In genomic region chr3:57557088-57557537, GRCh38 we compare ENCODE assay signal across 9 cellular contexts. TPM values are rescaled to one million over a fixed set of nuclear protein-coding genes. Genes with fewer than 3 reads are reported as not detected.
DNase-seq lines count a peak whose midpoint lies in the region; ATAC-seq and TF ChIP-seq lines count a peak whose summit lies in the region.
"Had no signal": no experiment of that assay in that cellular context is flagged by ENCODE, and none has a peak within 500 bp of the region (broad histone marks: within the 10 kb centered on the region; RNA-seq: fewer than 3 reads in every experiment).

No MANE protein-coding gene starts in this region.

- H3K27me3 ChIP-seq in HCT116 (ENCODE audit: insufficient read depth, low read length) (no peaks in the 10 kb centered on the region), SJSA1 (replicated peaks) (no peaks in the 10 kb centered on the region)

- no peak for TF ChIP-seq CTCF in HCT116 (IDR thresholded peaks at IDR 0.05 in 2 of 3, conservative IDR thresholded peaks at IDR 0.05 in 1 of 3; ENCODE audit: borderline replicate concordance in 1 of 3, insufficient read depth in 1 of 3, low read depth in 2 of 3, low read length in 2 of 3)

- CTCF ChIA-PET in HCT116 (lab: Charles Lee): interaction anchor here (1.0 kb wide), 1 partner anchor 160 kb away, joined by 3 read pairs; no protein-coding TSS in a partner anchor

- H3K4me1 ChIP-seq in HCT116 (ENCODE audit: control insufficient read depth in 1 of 2, insufficient read depth in 2 of 2, low read length in 2 of 2): peaks cover 6 to 26% of the 10 kb centered on the region in 2 experiments; a peak in 3 of 4 replicates
- peaks cover 17% of the 10 kb centered on the region for H3K4me1 ChIP-seq in SJSA1 (replicated peaks)

- no TSS peak for BruUV-seq in HCT116 (replicated peaks; lab: Mats Ljungman, UMichigan)

- H3K4me3 ChIP-seq in HCT116 (replicated peaks in 1 of 2; ENCODE audit: low read depth in 1 of 2, low read length in 2 of 2) (peak overlapping the region; percentile 73 to 91), SJSA1 (peak overlapping the region; percentile 69)

- no peak for TF ChIP-seq RAD21 in HCT116 (IDR thresholded peaks at IDR 0.05; ENCODE audit: low read depth)

- intact Hi-C loops in HCT116 (cut with micrococcal nuclease): no loop called here

- H3K36me3 ChIP-seq in HCT116 (ENCODE audit: control insufficient read depth in 1 of 2, insufficient read depth in 2 of 2, low read length in 2 of 2) (peaks cover 17 to 20% of the 10 kb centered on the region in 2 experiments), SJSA1 (peaks cover 50% of the 10 kb centered on the region)

- RAD21 ChIA-PET in HCT116 (lab: Charles Lee; ENCODE audit: low non-redundant PET in 1 of 2, low total read pairs in 2 of 2, uncharacterized antibody in 2 of 2, unreplicated experiment in 2 of 2): no interaction called here

- H4K20me1 ChIP-seq in HCT116 (ENCODE audit: insufficient read depth): no peaks in the 10 kb centered on the region; the same call in 1 of the 2 replicates

- H3K9me3 ChIP-seq in HCT116 (ENCODE audit: control insufficient read depth in 1 of 2, insufficient read depth in 1 of 2, low read depth in 1 of 2, low read length in 2 of 2) (no peaks in the 10 kb centered on the region), SJSA1 (replicated peaks) (no peaks in the 10 kb centered on the region)

- no peak overlapping the region for H2AFZ ChIP-seq in HCT116 (ENCODE audit: low read depth, low read length, poor library complexity, severe bottlenecking)

- no peaks in the 10 kb centered on the region for H3K9me2 ChIP-seq in HCT116 (ENCODE audit: insufficient read depth)

- peaks cover 59% of the 10 kb centered on the region for H3K79me2 ChIP-seq in HCT116 (ENCODE audit: insufficient read depth, low read length)

- peak overlapping the region; percentile 92 for H3K9ac ChIP-seq in HCT116 (ENCODE audit: low read length)

- peak overlapping the region; percentile 96 for H3K4me2 ChIP-seq in HCT116 (ENCODE audit: low read length)

- POLR2A ChIA-PET in HCT116 (lab: Charles Lee): interaction anchor here (1.4 kb wide), 1 partner anchor 8 kb away, joined by 5 read pairs; no protein-coding TSS in a partner anchor

- DNase-seq in Caki2 (ENCODE audit: low read depth) (peak; percentile 32), HCT116 (ENCODE audit: low read depth, low spot score) (no peak), SJSA1 (ENCODE audit: low read depth in 1 of 2, low spot score in 2 of 2) (peak in 1 of 2 experiments; percentile 33), iris pigment epithelial cell (ENCODE audit: low read depth) (peak; percentile 69), NCI-H510A treated with DMSO at 0.1 percent for 48 hours (lab: John Stamatoyannopoulos, UW) (no peak), cerebellum (ENCODE audit: low spot score) (no peak)
- DNase-seq in stimulated activated CD4-positive, alpha-beta T cell treated with anti-CD3 and anti-CD28 coated beads, Interleukin-4, amount 100 ng/mL, for 24 hours: peak; percentile 36

- H3K27ac ChIP-seq in HCT116 (ENCODE audit: low read depth, low read length): peak overlapping the region; percentile 59
- no peak overlapping the region for H3K27ac ChIP-seq in SJSA1
- H3K27ac ChIP-seq in angular gyrus (ENCODE audit: low read depth, low read length): peak overlapping the region; percentile 94

- no peak for TF ChIP-seq POLR2A in HCT116 (IDR thresholded peaks at IDR 0.05; ENCODE audit: borderline replicate concordance, extremely low read depth, insufficient read depth, insufficient read length)

- peak; percentile 10; the same call in 1 of the 2 replicates for ATAC-seq in HCT116

- in situ Hi-C loops in Caki2 (cut with HindIII; ENCODE audit: low pct_unique_long_range_greater_than_20kb, low sequenced_read_pairs): no loop called here

TF ChIP-seq in HCT116, 20 proteins besides CTCF, POLR2A, EP300 and RAD21:
- no peak for TF ChIP-seq FOSL1 (IDR thresholded peaks at IDR 0.05; ENCODE audit: low read depth)
- no peak for TF ChIP-seq ATF3 (IDR thresholded peaks at IDR 0.05)
- no peak for TF ChIP-seq CEBPB (IDR thresholded peaks at IDR 0.05; ENCODE audit: low read depth)
- no peak for TF ChIP-seq JUND (IDR thresholded peaks at IDR 0.05)
- no peak for TF ChIP-seq ZFX (IDR thresholded peaks at IDR 0.05)
- no peak for TF ChIP-seq SP1 (IDR thresholded peaks at IDR 0.05; ENCODE audit: low read depth)
- TF ChIP-seq ZNF274 (IDR thresholded peaks at IDR 0.05; ENCODE audit: low read depth, low read length): no peak
- no peak for TF ChIP-seq EZH2phosphoT487 (IDR thresholded peaks at IDR 0.05; ENCODE audit: borderline replicate concordance)
- TF ChIP-seq EGR1 (IDR thresholded peaks at IDR 0.05; ENCODE audit: low read depth): no peak
- no peak for TF ChIP-seq EZH2 (IDR thresholded peaks at IDR 0.05)
- TF ChIP-seq POLR2AphosphoS5 (IDR thresholded peaks at IDR 0.05; ENCODE audit: low read depth, low read length): no peak
- TF ChIP-seq SIN3A (IDR thresholded peaks at IDR 0.05; ENCODE audit: low read depth): no peak
- no peak for TF ChIP-seq ZBTB33 (IDR thresholded peaks at IDR 0.05; ENCODE audit: extremely low read depth, insufficient replicate concordance, low read length)
- TF ChIP-seq CBX3 (IDR thresholded peaks at IDR 0.05; ENCODE audit: low read depth): no peak
- TF ChIP-seq MAX (IDR thresholded peaks at IDR 0.05): no peak
- no peak for TF ChIP-seq SRF (IDR thresholded peaks at IDR 0.05; ENCODE audit: low read depth)
- TF ChIP-seq TCF7L2 (IDR thresholded peaks at IDR 0.05; ENCODE audit: borderline replicate concordance, extremely low read depth, insufficient read depth, insufficient read length): no peak
- TF ChIP-seq REST (IDR thresholded peaks at IDR 0.05; ENCODE audit: low read depth): no peak
- no peak for TF ChIP-seq ELF1 (IDR thresholded peaks at IDR 0.05; ENCODE audit: borderline replicate concordance, low read depth)
- no peak for TF ChIP-seq YY1 (IDR thresholded peaks at IDR 0.05; ENCODE audit: extremely low read depth, insufficient replicate concordance, low read depth, low read length)

RNA-seq across cellular contexts. Expression of gene PDE12, which starts 1.0 kb away (rescaled TPM):
- total RNA-seq in Caki2 (2014; rRNA removed; shearing (Covaris generic); ENCODE audit: low replicate concordance): 5.9 and 7.6 TPM in 2 replicates
- 28.3 TPM for total RNA-seq in HCT116 (2021; ENCODE audit: unreplicated experiment)
- 9.2 and 9.3 TPM in 2 replicates for polyA plus RNA-seq in HCT116 (2012)
- 8.8 and 11.9 TPM in 2 replicates for total RNA-seq in SJSA1 (2014; rRNA removed; shearing (Covaris generic))
- total RNA-seq in cerebellum: 16.0 TPM

RNA-seq across cellular contexts. Expression of gene DNAH12, which starts 13.0 kb away (rescaled TPM):
- total RNA-seq in Caki2 (2014; rRNA removed; shearing (Covaris generic); ENCODE audit: low replicate concordance): 0.07 TPM in 1 of 2 replicates, not detected in the other
- total RNA-seq in HCT116 (2021; ENCODE audit: unreplicated experiment): not detected
- polyA plus RNA-seq in HCT116 (2012): 0.22 TPM in 1 of 2 replicates, not detected in the other
- not detected in 2 replicates for total RNA-seq in SJSA1 (2014; rRNA removed; shearing (Covaris generic))
- 1.7 TPM for total RNA-seq in cerebellum
- total RNA-seq: T-helper 2 cell treated with Interferon-gamma antibody and Interleukin-4, amounts not matched to agents 100 ng/mL and 5 ng/mL, for 36 hours had no signal

RNA-seq across cellular contexts. Expression of gene ARF4, which starts 40.0 kb away (rescaled TPM):
- total RNA-seq in Caki2 (2014; rRNA removed; shearing (Covaris generic); ENCODE audit: low replicate concordance): 108 and 148 TPM in 2 replicates
- total RNA-seq in HCT116 (2021; ENCODE audit: unreplicated experiment) (112 TPM), cerebellum (81.6 TPM)
- 96.7 and 102 TPM in 2 replicates for polyA plus RNA-seq in HCT116 (2012)
- 242 and 283 TPM in 2 replicates for total RNA-seq in SJSA1 (2014; rRNA removed; shearing (Covaris generic))

Comparison
In these comparisons a context has a peak if more than half of its experiments do, and no peak if none do; other contexts are left out.
1. DNase-seq: peak in Caki2 (single experiment), iris pigment epithelial cell (single experiment) and stimulated activated CD4-positive, alpha-beta T cell treated with anti-CD3 and anti-CD28 coated beads, Interleukin-4, amount 100 ng/mL, for 24 hours (single experiment); none in HCT116 (single experiment), NCI-H510A treated with DMSO at 0.1 percent for 48 hours (single experiment) and cerebellum (single experiment).